1 cellular context compared by ENCODE assay signal in genomic region chr17:78127888-78128615, GRCh38.
TF ChIP-seq lines count a peak whose summit lies in the region.

No MANE protein-coding gene starts in this region.

TF ChIP-seq in HepG2, 621 proteins besides CTCF, POLR2A, EP300 and RAD21 (continued from another document and continues in another):
- TF ChIP-seq ZNF609 (CRISPR knock-in tag; IDR thresholded peaks at IDR 0.05; ENCODE audit: borderline replicate concordance) = peak; percentile 41; the same call in 1 of the 2 replicates
- TF ChIP-seq ZNF235 (CRISPR knock-in tag; IDR thresholded peaks at IDR 0.05; ENCODE audit: borderline replicate concordance) = 0 out of 2 replicates have a peak, but pooled peaks have one; percentile 63
- TF ChIP-seq ZNF512 (CRISPR knock-in tag; IDR thresholded peaks at IDR 0.05) = no peak
- peak; percentile 25; the same call in 1 of the 2 replicates for TF ChIP-seq ZNF274 (CRISPR knock-in tag; IDR thresholded peaks at IDR 0.05)
- peak; percentile 30 for TF ChIP-seq DBP (CRISPR knock-in tag; IDR thresholded peaks at IDR 0.05; ENCODE audit: not compliant biosample characterization)
- TF ChIP-seq ZNF687 (CRISPR knock-in tag; IDR thresholded peaks at IDR 0.05) = peak; percentile 56; the same call in 1 of the 2 replicates
- TF ChIP-seq TBL1XR1 (IDR thresholded peaks at IDR 0.05; ENCODE audit: borderline replicate concordance, low read length, partially characterized antibody) = no peak
- peak; percentile 56 for TF ChIP-seq ARNTL (CRISPR knock-in tag; IDR thresholded peaks at IDR 0.05)
- no peak; the same call in 1 of the 2 replicates for TF ChIP-seq MXD1 (CRISPR knock-in tag; IDR thresholded peaks at IDR 0.05)
- peak; percentile 27; the same call in 1 of the 2 replicates for TF ChIP-seq CENPT (CRISPR knock-in tag; IDR thresholded peaks at IDR 0.05; ENCODE audit: low read depth)
- TF ChIP-seq KMT2A (CRISPR knock-in tag; IDR thresholded peaks at IDR 0.05) = peak; percentile 20
- TF ChIP-seq KLF9 (CRISPR knock-in tag; IDR thresholded peaks at IDR 0.05; ENCODE audit: low read depth) = peak; percentile 20; the same call in 1 of the 2 replicates
- 0 out of 2 replicates have a peak, but pooled peaks have one; percentile 27 for TF ChIP-seq MAFG (CRISPR knock-in tag; IDR thresholded peaks at IDR 0.05)
- TF ChIP-seq ZBTB37 (CRISPR knock-in tag; IDR thresholded peaks at IDR 0.05) = peak; percentile 46; the same call in 1 of the 2 replicates
- peak; percentile 11 for TF ChIP-seq ZNF883 (CRISPR knock-in tag; IDR thresholded peaks at IDR 0.05; ENCODE audit: not compliant biosample characterization)
- TF ChIP-seq ZNF280D (CRISPR knock-in tag; IDR thresholded peaks at IDR 0.05) = 0 out of 2 replicates have a peak, but pooled peaks have one; percentile 34
- TF ChIP-seq ETV6 (CRISPR knock-in tag; conservative IDR thresholded peaks at IDR 0.05) = peak; percentile 11; the same call in 1 of the 2 replicates
- peak; percentile 4; the same call in 1 of the 2 replicates for TF ChIP-seq AHDC1 (CRISPR knock-in tag; IDR thresholded peaks at IDR 0.05; ENCODE audit: borderline replicate concordance)
- peak; percentile 17; the same call in 1 of the 2 replicates for TF ChIP-seq TARDBP (CRISPR knock-in tag; IDR thresholded peaks at IDR 0.05)
- no peak for TF ChIP-seq ZNF670 (CRISPR knock-in tag; IDR thresholded peaks at IDR 0.05; ENCODE audit: borderline replicate concordance)
- 0 out of 2 replicates have a peak, but pooled peaks have one; percentile 5 for TF ChIP-seq ZBTB3 (CRISPR knock-in tag; IDR thresholded peaks at IDR 0.05; ENCODE audit: borderline replicate concordance, low read depth)
- peak; percentile 47 for TF ChIP-seq ZNF777 (CRISPR knock-in tag; IDR thresholded peaks at IDR 0.05)
- no peak for TF ChIP-seq ZNF326 (CRISPR knock-in tag; IDR thresholded peaks at IDR 0.05; ENCODE audit: borderline replicate concordance)
- TF ChIP-seq ZMAT3 (CRISPR knock-in tag; conservative IDR thresholded peaks at IDR 0.05) = peak; percentile 30
- no peak for TF ChIP-seq ZNF550 (CRISPR knock-in tag; IDR thresholded peaks at IDR 0.05; ENCODE audit: borderline replicate concordance)
